Comparison of ENCODE assay signal across 2 cellular contexts in genomic region chr21:16554522-16554921, GRCh38.
TF ChIP-seq lines count a peak whose summit lies in the region.

No MANE protein-coding gene starts in this region.

TF ChIP-seq in GM23338, 12 proteins besides CTCF, POLR2A, EP300 and RAD21 (continued from another document):
- TF ChIP-seq ETS1 (IDR thresholded peaks at IDR 0.05) (no peak), ZNF462 (CRISPR knock-in tag; IDR thresholded peaks at IDR 0.05) (no peak), CREB1 (CRISPR knock-in tag; IDR thresholded peaks at IDR 0.05; ENCODE audit: low read depth) (no peak), EZH2phosphoT487 (IDR thresholded peaks at IDR 0.05; ENCODE audit: unreplicated experiment) (no peak), STAT1 (IDR thresholded peaks at IDR 0.05; ENCODE audit: unreplicated experiment) (no peak), POLR2AphosphoS5 (IDR thresholded peaks at IDR 0.05; ENCODE audit: low read depth) (no peak)
TF ChIP-seq in GM23338: peak in this region for 0.

TF ChIP-seq in WTC11, 78 proteins besides CTCF, POLR2A, EP300 and RAD21 (continued from another document):
- TF ChIP-seq PRDM15 (CRISPR knock-in tag; IDR thresholded peaks at IDR 0.05) = no peak
- TF ChIP-seq ELF4 (CRISPR knock-in tag; IDR thresholded peaks at IDR 0.05; ENCODE audit: low read depth) = no peak
- no peak for TF ChIP-seq RORB (CRISPR knock-in tag; IDR thresholded peaks at IDR 0.05)
- TF ChIP-seq TCF7 (CRISPR knock-in tag; IDR thresholded peaks at IDR 0.05; ENCODE audit: low read depth) = no peak
- no peak for TF ChIP-seq ZNF423 (CRISPR knock-in tag; IDR thresholded peaks at IDR 0.05)
- no peak for TF ChIP-seq OVOL2 (CRISPR knock-in tag; IDR thresholded peaks at IDR 0.05; ENCODE audit: borderline replicate concordance)
- TF ChIP-seq TEAD4 (CRISPR knock-in tag; IDR thresholded peaks at IDR 0.05) = no peak
- no peak for TF ChIP-seq JUN (CRISPR knock-in tag; IDR thresholded peaks at IDR 0.05)
- no peak for TF ChIP-seq ATF6 (CRISPR knock-in tag; IDR thresholded peaks at IDR 0.05)
- no peak for TF ChIP-seq KAT7 (CRISPR knock-in tag; IDR thresholded peaks at IDR 0.05; ENCODE audit: borderline replicate concordance)
